25 cellular contexts compared by ENCODE assay signal in the genomic region with DNA sequence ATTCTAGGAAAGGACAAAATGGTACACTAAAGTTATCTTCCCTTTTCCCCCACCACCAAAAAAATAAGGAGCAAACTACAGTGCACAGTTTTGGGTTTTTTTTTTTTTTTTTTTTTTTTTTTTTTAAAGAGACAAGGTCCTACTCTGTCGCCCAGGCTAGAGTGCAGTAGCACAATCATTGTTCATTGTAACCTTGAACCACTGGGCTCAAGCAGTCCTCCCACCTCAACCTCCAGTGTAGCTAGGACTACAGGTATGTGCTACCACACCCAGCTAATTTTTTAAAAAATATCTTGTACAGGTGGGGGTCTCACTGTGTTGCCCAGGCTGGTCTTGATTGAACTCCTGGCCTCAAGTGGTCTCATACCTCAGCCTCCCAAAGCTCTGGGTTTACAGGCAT. TPM values are rescaled to one million over a fixed set of nuclear protein-coding genes. Genes with fewer than 3 reads are reported as not detected.
DNase-seq lines count a peak whose midpoint lies in the region; ATAC-seq, FAIRE-seq and TF ChIP-seq lines count a peak whose summit lies in the region.
"Had no signal": no experiment of that assay in that cellular context is flagged by ENCODE, and none has a peak within 500 bp of the region (broad histone marks: within the 10 kb centered on the region; RNA-seq: fewer than 3 reads in every experiment).

No MANE protein-coding gene starts in this region.

- peaks cover 0 to 2% (median 0%) of the 10 kb centered on the region in 3 donors for H3K27me3 Mint-ChIP-seq in CD14-positive monocyte (ENCODE audit: low read depth in 3 of 3)
- H3K27me3 Mint-ChIP-seq in CD8-positive, alpha-beta memory T cell: no peaks in the 10 kb centered on the region
- H3K27me3 Mint-ChIP-seq in brain: no peaks in the 10 kb centered on the region
- no peaks in the 10 kb centered on the region for H3K27me3 Mint-ChIP-seq in osteocyte (ENCODE audit: unreplicated experiment)
- H3K27me3 Mint-ChIP-seq in activated CD4-positive, alpha-beta T cell treated with anti-CD3 and anti-CD28 coated beads for 36 hours: no peaks in the 10 kb centered on the region
- H3K27me3 Mint-ChIP-seq: activated CD4-positive, alpha-beta T cell treated with anti-CD3 and anti-CD28 coated beads, Interleukin-2, amount 10 ng/mL, durations not matched to agents 24 days and 14 days had no signal

- H3K4me1 Mint-ChIP-seq in CD14-positive monocyte: peaks cover 42% of the 10 kb centered on the region
- H3K4me1 Mint-ChIP-seq in CD8-positive, alpha-beta memory T cell: peaks cover 59 to 88% (median 74%) of the 10 kb centered on the region in 3 donors
- H3K4me1 Mint-ChIP-seq in brain: peaks cover 62% of the 10 kb centered on the region
- H3K4me1 Mint-ChIP-seq in osteocyte (ENCODE audit: unreplicated experiment): peaks cover 49% of the 10 kb centered on the region
- H3K4me1 Mint-ChIP-seq in activated CD4-positive, alpha-beta T cell treated with anti-CD3 and anti-CD28 coated beads for 36 hours: peaks cover 58% of the 10 kb centered on the region

- POLR2A ChIA-PET in CD8-positive, alpha-beta memory T cell (lab: Charles Lee): no interaction called here
- POLR2A ChIA-PET in activated CD4-positive, alpha-beta T cell treated with anti-CD3 and anti-CD28 coated beads for 36 hours (lab: Charles Lee): no interaction called here

- ATAC-seq in activated CD4-positive, alpha-beta T cell treated with anti-CD3 and anti-CD28 coated beads for 36 hours: no peak
- ATAC-seq in HG03280 (IDR thresholded peaks at IDR 0.05; ENCODE audit: unreplicated experiment): no peak
- ATAC-seq: gastroesophageal sphincter, left lobe of liver, Panc1 had no signal

- intact Hi-C loops in CD14-positive monocyte (cut with micrococcal nuclease): no loop called here
- intact Hi-C loops in activated CD4-positive, alpha-beta T cell treated with anti-CD3 and anti-CD28 coated beads for 36 hours (cut with DNase I, micrococcal nuclease): no loop called here

- H3K9me3 ChIP-seq in CD8-positive, alpha-beta memory T cell (ENCODE audit: low read length): no peaks in the 10 kb centered on the region
- H3K9me3 ChIP-seq: gastroesophageal sphincter, transverse colon had no signal

- H3K4me3 ChIP-seq in CD8-positive, alpha-beta memory T cell (ENCODE audit: low read length): no peak overlapping the region
- H3K4me3 ChIP-seq: gastroesophageal sphincter, transverse colon had no signal

- DNase-seq in CD14-positive monocyte (ENCODE audit: low spot score) (no peak), osteocyte (ENCODE audit: extremely low spot score, unreplicated experiment) (no peak), frontal cortex (ENCODE audit: low spot score in 2 of 2) (no peak)
- no peak for DNase-seq in CD8-positive, alpha-beta memory T cell
- no peak for DNase-seq in activated CD4-positive, alpha-beta T cell treated with anti-CD3 and anti-CD28 coated beads for 36 hours
- DNase-seq: activated CD4-positive, alpha-beta T cell treated with anti-CD3 and anti-CD28 coated beads, Interleukin-2, amount 10 ng/mL, durations not matched to agents 24 days and 14 days; activated naive CD4-positive, alpha-beta T cell treated with anti-CD3 and anti-CD28 coated beads for 36 hours; caudate nucleus; dermis blood vessel endothelial cell; hypothalamus; mesenchymal stem cell; NCI-H1105; NCI-H1930; NCI-H526 treated with DMSO at 0.1 percent for 48 hours; SHP77; stimulated activated CD4-positive, alpha-beta T cell treated with anti-CD3 and anti-CD28 coated beads, Interleukin-2, amount 100 ng/mL, for 48 hours; T-helper 9 cell; transverse colon had no signal

- no peaks in the 10 kb centered on the region for H3K27me3 ChIP-seq in CD8-positive, alpha-beta memory T cell (ENCODE audit: insufficient read depth, low read length, poor library complexity, severe bottlenecking)
- H3K27me3 ChIP-seq: gastroesophageal sphincter, transverse colon had no signal

- H3K4me3 Mint-ChIP-seq in CD14-positive monocyte (no peak overlapping the region), brain (peak overlapping the region in 1 of 5 experiments; percentile 9), osteocyte (ENCODE audit: unreplicated experiment) (no peak overlapping the region)
- H3K4me3 Mint-ChIP-seq in CD8-positive, alpha-beta memory T cell: peak overlapping the region in 3 of 7 donors; percentile 49 to 60 (median 49)
- H3K4me3 Mint-ChIP-seq in activated CD4-positive, alpha-beta T cell treated with anti-CD3 and anti-CD28 coated beads for 36 hours: no peak overlapping the region
- H3K4me3 Mint-ChIP-seq: activated CD4-positive, alpha-beta T cell treated with anti-CD3 and anti-CD28 coated beads, Interleukin-2, amount 10 ng/mL, durations not matched to agents 24 days and 14 days; activated naive CD4-positive, alpha-beta T cell treated with anti-CD3 and anti-CD28 coated beads for 36 hours; activated T-helper 1 cell treated with anti-CD3 and anti-CD28 coated beads, Interleukin-12 subunit alpha, Interleukin-12 subunit beta, Interleukin-2, Interleukin-4 antibody, amounts not matched to agents 30 ng/mL and 10 ng/mL and 1 ng/mL, durations not matched to agents 14 hours and 24 hours and 36 hours had no signal

- H3K27ac Mint-ChIP-seq in CD14-positive monocyte: peak overlapping the region in 6 of 7 donors; percentile 19 to 82 (median 60)
- H3K27ac Mint-ChIP-seq in CD8-positive, alpha-beta memory T cell: peak overlapping the region; percentile 31 to 84 (median 62)
- H3K27ac Mint-ChIP-seq in brain: peak overlapping the region in 3 of 5 experiments; percentile 30 to 69 (median 68)
- H3K27ac Mint-ChIP-seq in osteocyte (ENCODE audit: unreplicated experiment): peak overlapping the region; percentile 13
- no peak overlapping the region for H3K27ac Mint-ChIP-seq in activated CD4-positive, alpha-beta T cell treated with anti-CD3 and anti-CD28 coated beads for 36 hours
- H3K27ac Mint-ChIP-seq: activated CD4-positive, alpha-beta T cell treated with anti-CD3 and anti-CD28 coated beads, Interleukin-2, amount 10 ng/mL, durations not matched to agents 24 days and 14 days; activated naive CD4-positive, alpha-beta T cell treated with anti-CD3 and anti-CD28 coated beads for 36 hours; activated T-helper 1 cell treated with anti-CD3 and anti-CD28 coated beads, Interleukin-12 subunit alpha, Interleukin-12 subunit beta, Interleukin-2, Interleukin-4 antibody, amounts not matched to agents 30 ng/mL and 10 ng/mL and 1 ng/mL, durations not matched to agents 14 hours and 24 hours and 36 hours had no signal

- TF ChIP-seq CTCF in CD14-positive monocyte (IDR thresholded peaks at IDR 0.05) (no peak), brain (conservative IDR thresholded peaks at IDR 0.05) (no peak), osteocyte (IDR thresholded peaks at IDR 0.05) (no peak)

- CTCF ChIA-PET in CD8-positive, alpha-beta memory T cell (lab: Charles Lee): no interaction called here
- CTCF ChIA-PET in activated CD4-positive, alpha-beta T cell treated with anti-CD3 and anti-CD28 coated beads for 36 hours (lab: Charles Lee): interaction anchor here (1.4 kb wide), 2 partner anchors 11 to 12 kb away, joined by 3 read pairs; no protein-coding TSS in a partner anchor

- no peaks in the 10 kb centered on the region for H3K36me3 ChIP-seq in CD8-positive, alpha-beta memory T cell (ENCODE audit: insufficient read depth, low read length)
- H3K36me3 ChIP-seq: transverse colon had no signal

- H3K4me1 ChIP-seq in CD8-positive, alpha-beta memory T cell (ENCODE audit: insufficient read depth, low read length): peaks cover 51% of the 10 kb centered on the region

- H3K27ac ChIP-seq in CD8-positive, alpha-beta memory T cell (ENCODE audit: low read depth, low read length): no peak overlapping the region
- H3K27ac ChIP-seq: transverse colon, VCaP had no signal

- peaks cover 5 to 7% of the 10 kb centered on the region in 2 donors for H3K36me3 Mint-ChIP-seq in CD14-positive monocyte
- H3K36me3 Mint-ChIP-seq in CD8-positive, alpha-beta memory T cell: peaks cover 0 to 17% (median 3%) of the 10 kb centered on the region in 3 donors
- peaks cover 75% of the 10 kb centered on the region for H3K36me3 Mint-ChIP-seq in brain
- H3K36me3 Mint-ChIP-seq in osteocyte (ENCODE audit: unreplicated experiment): peaks cover 15% of the 10 kb centered on the region
- H3K36me3 Mint-ChIP-seq in activated CD4-positive, alpha-beta T cell treated with anti-CD3 and anti-CD28 coated beads for 36 hours (ENCODE audit: low read depth): peaks cover 34% of the 10 kb centered on the region

- no peak for FAIRE-seq in frontal cortex (lab: Jason Lieb, UNC)

- H3K9me3 Mint-ChIP-seq in CD14-positive monocyte (no peaks in the 10 kb centered on the region), brain (peaks cover 9 to 26% (median 18%) of the 10 kb centered on the region in 5 experiments), osteocyte (ENCODE audit: unreplicated experiment) (no peaks in the 10 kb centered on the region)
- H3K9me3 Mint-ChIP-seq in CD8-positive, alpha-beta memory T cell: no peaks in the 10 kb centered on the region
- no peaks in the 10 kb centered on the region for H3K9me3 Mint-ChIP-seq in activated CD4-positive, alpha-beta T cell treated with anti-CD3 and anti-CD28 coated beads for 36 hours (ENCODE audit: low read depth)
- H3K9me3 Mint-ChIP-seq: activated CD4-positive, alpha-beta T cell treated with anti-CD3 and anti-CD28 coated beads, Interleukin-2, amount 10 ng/mL, durations not matched to agents 24 days and 14 days; activated naive CD4-positive, alpha-beta T cell treated with anti-CD3 and anti-CD28 coated beads for 36 hours; activated T-helper 1 cell treated with anti-CD3 and anti-CD28 coated beads, Interleukin-12 subunit alpha, Interleukin-12 subunit beta, Interleukin-2, Interleukin-4 antibody, amounts not matched to agents 30 ng/mL and 10 ng/mL and 1 ng/mL, durations not matched to agents 14 hours and 24 hours and 36 hours had no signal

RNA-seq across cellular contexts. Expression of a gene that starts 14.9 kb away (rescaled TPM):
- polyA plus RNA-seq in CD14-positive monocyte (10 to 100 TPM in 1 of 2 donors, 1 to 10 TPM in 1; 4.1 to 13.7 TPM), brain (ENCODE audit: insufficient read depth, low read depth, low replicate concordance) (32.7 TPM)
- 10 to 100 TPM; 89.8 to 97.2 TPM for total RNA-seq in CD8-positive, alpha-beta memory T cell
- polyA plus RNA-seq in CD8-positive, alpha-beta memory T cell: 40.0 TPM
- total RNA-seq in osteocyte (154 and 161 TPM in 2 replicates), frontal cortex (28.5 TPM)
- 100 to 1,000 TPM; 115 to 148 TPM for total RNA-seq in activated CD4-positive, alpha-beta T cell treated with anti-CD3 and anti-CD28 coated beads for 36 hours

RNA-seq across cellular contexts. Expression of a gene that starts 49.4 kb away (rescaled TPM):
- polyA plus RNA-seq in CD14-positive monocyte: 10 to 100 TPM; 11.5 to 13.1 TPM
- 10 to 100 TPM; 58.4 to 58.5 TPM for total RNA-seq in CD8-positive, alpha-beta memory T cell
- polyA plus RNA-seq in CD8-positive, alpha-beta memory T cell: 19.5 TPM
- polyA plus RNA-seq in brain (ENCODE audit: insufficient read depth, low read depth, low replicate concordance): 20.6 TPM
- 43.2 and 45.4 TPM in 2 replicates for total RNA-seq in osteocyte
- total RNA-seq in frontal cortex: 79.1 TPM
- total RNA-seq in activated CD4-positive, alpha-beta T cell treated with anti-CD3 and anti-CD28 coated beads for 36 hours: 10 to 100 TPM; 59.6 to 74.3 TPM
